In genomic region chr5:14011089-14012004, GRCh38 we compare ENCODE assay signal across 8 cellular contexts.
DNase-seq lines count a peak whose midpoint lies in the region; ATAC-seq, FAIRE-seq and TF ChIP-seq lines count a peak whose summit lies in the region.

No MANE protein-coding gene starts in this region.

- H3K9me3 ChIP-seq in HUES48 (ENCODE audit: control insufficient read depth, insufficient read depth, low read length) (no peaks in the 10 kb centered on the region), OCI-LY1 (ENCODE audit: low read length) (no peaks in the 10 kb centered on the region), adipocyte (ENCODE audit: control insufficient read depth, low read length) (no peaks in the 10 kb centered on the region)

- H3K4me3 ChIP-seq in HUES48 (ENCODE audit: low read depth, low read length) (peak overlapping the region; percentile 76), OCI-LY1 (ENCODE audit: low read depth, low read length, poor library complexity, severe bottlenecking) (peak overlapping the region; percentile 42), adipocyte (ENCODE audit: low read length) (peak overlapping the region; percentile 90)

- H3K27ac ChIP-seq in HUES48 (ENCODE audit: low read depth, low read length) (peak overlapping the region; percentile 89), OCI-LY1 (ENCODE audit: low read depth, low read length, poor library complexity, severe bottlenecking) (no peak overlapping the region)

- H3K36me3 ChIP-seq in HUES48 (ENCODE audit: control insufficient read depth, insufficient read depth, low read length) (no peaks in the 10 kb centered on the region), OCI-LY1 (ENCODE audit: insufficient read depth, low read length) (no peaks in the 10 kb centered on the region), adipocyte (ENCODE audit: control insufficient read depth, insufficient read depth, low read length, severe bottlenecking) (no peaks in the 10 kb centered on the region)

- no peaks in the 10 kb centered on the region for H3F3A ChIP-seq in OCI-LY1 (ENCODE audit: insufficient read depth, low read length)

- H3K27me3 ChIP-seq in HUES48 (ENCODE audit: control insufficient read depth, insufficient read depth, low read length), result no peaks in the 10 kb centered on the region
- no peaks in the 10 kb centered on the region; the same call in 1 of the 2 replicates for H3K27me3 ChIP-seq in OCI-LY1 (ENCODE audit: insufficient read depth, low read length)
- H3K27me3 ChIP-seq in adipocyte (replicated peaks; ENCODE audit: control insufficient read depth, insufficient read depth, low read length), result no peaks in the 10 kb centered on the region

- peaks cover 20% of the 10 kb centered on the region; the same call in 1 of the 2 replicates for H3K4me1 ChIP-seq in HUES48 (ENCODE audit: control insufficient read depth, insufficient read depth, low read length)
- H3K4me1 ChIP-seq in OCI-LY1 (ENCODE audit: insufficient read depth, low read length, severe bottlenecking), result no peaks in the 10 kb centered on the region
- H3K4me1 ChIP-seq in adipocyte (ENCODE audit: control insufficient read depth, insufficient read depth, low read length), result peaks cover 27% of the 10 kb centered on the region

- TF ChIP-seq CTCF in OCI-LY1 (IDR thresholded peaks at IDR 0.05; ENCODE audit: low read length), result no peak
- TF ChIP-seq CTCF in omental fat pad (IDR thresholded peaks at IDR 0.05), result no peak

- no peak overlapping the region for H2AFZ ChIP-seq in OCI-LY1 (ENCODE audit: low read length)

- peak overlapping the region; percentile 60 for H3K4me2 ChIP-seq in OCI-LY1 (ENCODE audit: low read length)

- intact Hi-C loops in cardiac septum (cut with DNase I), result loop anchor here (2.0 to 5.0 kb wide), 2 partner anchors 96 to 259 kb away; no protein-coding TSS in a partner anchor

- ATAC-seq in GM21576 (IDR thresholded peaks at IDR 0.05; ENCODE audit: unreplicated experiment) (peak; percentile 93), omental fat pad (ENCODE audit: low FRiP score) (peak; percentile 97)

- peak; percentile 56 for FAIRE-seq in urothelium cell line (lab: Jason Lieb, UNC)

- no peaks in the 10 kb centered on the region for H4K20me1 ChIP-seq in OCI-LY1 (ENCODE audit: insufficient read depth, low read length)

- DNase-seq in ELF-1 (ENCODE audit: low read depth, low spot score) (peak; percentile 95), adipocyte (ENCODE audit: low read depth) (peak; percentile 96), cardiac septum (ENCODE audit: low spot score) (peak; percentile 87), omental fat pad (ENCODE audit: low spot score) (peak; percentile 56), urothelium cell line (ENCODE audit: low spot score) (peak; percentile 96)

- H3K79me2 ChIP-seq in OCI-LY1 (ENCODE audit: insufficient read depth, low read length), result no peaks in the 10 kb centered on the region

- no peaks in the 10 kb centered on the region for H3K9me2 ChIP-seq in OCI-LY1 (ENCODE audit: low read depth, low read length)

- H3K9ac ChIP-seq in HUES48 (ENCODE audit: low read depth, low read length) (peak overlapping the region; percentile 41), OCI-LY1 (ENCODE audit: low read length) (no peak overlapping the region), adipocyte (ENCODE audit: low read length) (peak overlapping the region; percentile 87)
